Comparison of ENCODE assay signal across 11 cellular contexts in the genomic region with DNA sequence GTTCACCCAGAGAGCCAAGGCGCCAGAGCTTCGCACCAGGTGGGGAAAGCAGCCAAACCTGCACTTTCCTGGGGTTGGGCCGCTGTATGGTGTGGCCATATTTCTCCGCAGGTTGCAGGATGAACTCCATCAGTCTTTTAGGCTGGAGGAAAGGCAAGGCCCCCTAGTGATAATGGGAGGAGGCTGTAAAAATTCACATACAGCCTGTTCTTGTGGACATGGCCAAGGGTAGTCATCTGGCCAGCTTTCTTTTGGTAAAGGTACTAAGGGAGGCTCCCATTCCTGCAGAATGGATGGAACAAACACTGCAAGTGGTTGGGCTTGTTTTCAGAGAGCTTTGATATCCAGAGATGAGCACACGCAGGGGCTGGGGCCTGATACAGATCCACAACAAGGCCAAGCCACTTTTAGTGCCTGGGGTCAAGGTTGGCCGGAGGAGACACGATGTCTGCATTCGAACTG. TPM values are rescaled to one million over a fixed set of nuclear protein-coding genes. Genes with fewer than 3 reads are reported as not detected.
DNase-seq lines count a peak whose midpoint lies in the region; ATAC-seq and TF ChIP-seq lines count a peak whose summit lies in the region.
"Had no signal": no experiment of that assay in that cellular context is flagged by ENCODE, and none has a peak within 500 bp of the region (broad histone marks: within the 10 kb centered on the region; RNA-seq: fewer than 3 reads in every experiment).

No MANE protein-coding gene starts in this region.

- DNase-seq in EL (peak; percentile 12), right cardiac atrium (no peak), ureter (ENCODE audit: low spot score) (no peak), iPS-NIHi11 (ENCODE audit: low spot score) (no peak)
- DNase-seq in activated CD4-positive, alpha-beta T cell treated with anti-CD3 and anti-CD28 coated beads, Interleukin-2, amount 50 U/mL, for 48 hours, result no peak
- DNase-seq: stimulated activated naive CD4-positive, alpha-beta T cell had no signal

- H3K27me3 ChIP-seq in right cardiac atrium (ENCODE audit: control insufficient read depth, insufficient read depth) (no peaks in the 10 kb centered on the region), rectal smooth muscle tissue (ENCODE audit: control insufficient read depth, insufficient read depth, low read length) (no peaks in the 10 kb centered on the region)

- no peaks in the 10 kb centered on the region for H3K36me3 ChIP-seq in rectal smooth muscle tissue (ENCODE audit: control insufficient read depth, insufficient read depth, low read length)

- no peaks in the 10 kb centered on the region for H3K9me3 ChIP-seq in right cardiac atrium (ENCODE audit: control insufficient read depth, low read length)

- H3K4me3 ChIP-seq in right cardiac atrium (ENCODE audit: low read length) (no peak overlapping the region), rectal smooth muscle tissue (ENCODE audit: low read length) (no peak overlapping the region)

- 83% methylated on average over 8 of the region's 8 CpGs for WGBS in right cardiac atrium

- no peak for TF ChIP-seq CTCF in VCaP (conservative IDR thresholded peaks at IDR 0.05)

- H3K27ac ChIP-seq in VCaP (peak overlapping the region; percentile 89), right cardiac atrium (ENCODE audit: low read length) (peak overlapping the region; percentile 46), rectal smooth muscle tissue (ENCODE audit: low read depth, low read length) (peak overlapping the region; percentile 81)

- H3K4me1 ChIP-seq in right cardiac atrium (ENCODE audit: control insufficient read depth, insufficient read depth, low read length) (peaks cover 4% of the 10 kb centered on the region), rectal smooth muscle tissue (ENCODE audit: control insufficient read depth, insufficient read depth, low read length) (peaks cover 19% of the 10 kb centered on the region)

- intact Hi-C loops in right cardiac atrium (cut with DNase I), result loop anchor here in 1 of 4 donors (5.0 kb wide), 1 partner anchor 150 kb away; a partner anchor contains a TSS

- no peak overlapping the region for H3K9ac ChIP-seq in rectal smooth muscle tissue (ENCODE audit: low read length)

- ATAC-seq in right cardiac atrium (no peak), HG03469 (IDR thresholded peaks at IDR 0.05; ENCODE audit: unreplicated experiment) (no peak)

RNA-seq across cellular contexts. Expression of a gene that starts 29.6 kb away (rescaled TPM):
- total RNA-seq in right cardiac atrium (under 1 TPM in 2 of 4 donors, not detected in 2; 0.31 to 0.46 TPM), ureter (not detected)
- polyA plus RNA-seq in right cardiac atrium, result 0.14 TPM
- total RNA-seq: M059J, SK-MEL-5 had no signal

RNA-seq across cellular contexts. Expression of a gene that starts 40.8 kb away (rescaled TPM):
- total RNA-seq in right cardiac atrium, result 10 to 100 TPM; 53.6 to 73.0 (median 67.8) TPM
- polyA plus RNA-seq in right cardiac atrium, result 37.2 TPM
- 16.5 TPM for total RNA-seq in ureter
